ENCODE assay signal across 1 cellular context in genomic region chr2:161136696-161137324, GRCh38.
TF ChIP-seq lines count a peak whose summit lies in the region.

No MANE protein-coding gene starts in this region.

TF ChIP-seq in K562, 482 proteins besides CTCF, POLR2A, EP300 and RAD21 (continued from another document):
- TF ChIP-seq SPI1 (IDR thresholded peaks at IDR 0.05; ENCODE audit: borderline replicate concordance, low read depth, low read length) (peak; percentile 75; the same call in 1 of the 2 replicates), KAT8 (IDR thresholded peaks at IDR 0.05; ENCODE audit: low read depth) (no peak)
TF ChIP-seq in K562: peak in this region for 4.
